ENCODE assay signal across 26 cellular contexts in genomic region chr3:96576935-96577334, GRCh38.
"Had no signal": no experiment of that assay in that cellular context is flagged by ENCODE, and none has a peak within 500 bp of the region (broad histone marks: within the 10 kb centered on the region; RNA-seq: fewer than 3 reads in every experiment).

No MANE protein-coding gene starts in this region.

- ATAC-seq: effector memory CD8-positive, alpha-beta T cell; foreskin keratinocyte; gastrocnemius medialis; gastroesophageal sphincter; heart left ventricle; heart right ventricle had no signal

- H3K27me3 ChIP-seq: colonic mucosa, dorsolateral prefrontal cortex, esophagus muscularis mucosa, esophagus squamous epithelium, foreskin keratinocyte, gastrocnemius medialis, gastroesophageal sphincter, heart left ventricle, heart right ventricle had no signal

- H3K4me1 ChIP-seq: colonic mucosa, esophagus muscularis mucosa, esophagus squamous epithelium, foreskin keratinocyte, gastrocnemius medialis, gastroesophageal sphincter, heart left ventricle, heart right ventricle had no signal

- H3K27ac ChIP-seq: colonic mucosa, coronary artery, dorsolateral prefrontal cortex, epithelial cell of prostate, esophagus muscularis mucosa, esophagus squamous epithelium, foreskin keratinocyte, gastrocnemius medialis, gastroesophageal sphincter, heart left ventricle, heart right ventricle had no signal

- H3K4me3 ChIP-seq: colonic mucosa, coronary artery, dorsolateral prefrontal cortex, esophagus muscularis mucosa, esophagus squamous epithelium, gastrocnemius medialis, gastroesophageal sphincter, heart left ventricle, heart right ventricle had no signal

- H3K36me3 ChIP-seq: colonic mucosa, esophagus muscularis mucosa, esophagus squamous epithelium, gastrocnemius medialis, gastroesophageal sphincter, heart left ventricle, heart right ventricle had no signal

- H3K9me3 ChIP-seq: colonic mucosa, gastrocnemius medialis had no signal

- DNase-seq: colonic mucosa; cortex of kidney; dermis blood vessel endothelial cell; dorsolateral prefrontal cortex; effector CD4-positive, alpha-beta T cell; effector CD8-positive, alpha-beta T cell; effector memory CD4-positive, alpha-beta T cell; effector memory CD8-positive, alpha-beta T cell; endodermal cell; erythroblast; esophagus squamous epithelium; foreskin fibroblast; foreskin keratinocyte; foreskin melanocyte; gastrocnemius medialis; glutamatergic neuron; heart left ventricle; heart right ventricle had no signal

- FAIRE-seq: colon, endometrium, endothelial cell of umbilical vein, frontal cortex had no signal
